16 cellular contexts compared by ENCODE assay signal in the genomic region with DNA sequence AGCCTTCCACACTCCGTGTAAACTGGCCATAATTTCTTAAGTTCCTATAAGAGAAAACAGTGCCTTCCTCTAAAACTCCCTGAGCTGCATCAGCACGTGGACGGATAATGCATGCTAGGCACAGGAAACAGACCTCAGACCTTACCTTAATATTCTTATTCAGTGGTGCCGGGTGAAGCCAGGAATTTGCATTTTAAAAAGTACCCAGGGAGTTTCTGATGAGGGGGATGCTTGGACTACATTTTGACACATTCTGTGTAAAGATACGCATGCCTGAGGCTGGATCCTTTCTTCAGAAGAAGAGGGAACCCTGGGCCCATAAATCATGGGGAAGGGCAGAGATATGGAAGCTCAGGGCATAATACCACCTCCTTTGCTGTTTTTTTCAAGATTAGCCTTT.
DNase-seq lines count a peak whose midpoint lies in the region; ATAC-seq, FAIRE-seq and TF ChIP-seq lines count a peak whose summit lies in the region.
"Had no signal": no experiment of that assay in that cellular context is flagged by ENCODE, and none has a peak within 500 bp of the region (broad histone marks: within the 10 kb centered on the region; RNA-seq: fewer than 3 reads in every experiment).

No MANE protein-coding gene starts in this region.

- intact Hi-C loops in naive thymus-derived CD4-positive, alpha-beta T cell (cut with micrococcal nuclease) = no loop called here

- no peak overlapping the region for H3K27ac ChIP-seq in naive thymus-derived CD4-positive, alpha-beta T cell (ENCODE audit: low read depth, low read length)
- H3K27ac ChIP-seq: Peyer's patch had no signal

- peaks cover 38% of the 10 kb centered on the region for H3K4me1 Mint-ChIP-seq in brain
- peaks cover 0 to 1% (median 0%) of the 10 kb centered on the region in 7 donors for H3K4me1 Mint-ChIP-seq in naive thymus-derived CD4-positive, alpha-beta T cell
- no peaks in the 10 kb centered on the region for H3K4me1 Mint-ChIP-seq in activated T-cell treated with anti-CD3 and anti-CD28 coated beads, Interleukin-2, amount 50 U/mL, for 4 hours (ENCODE audit: low read depth)

- no peaks in the 10 kb centered on the region for H3K36me3 ChIP-seq in naive thymus-derived CD4-positive, alpha-beta T cell (ENCODE audit: control insufficient read depth in 2 of 3, insufficient read depth in 3 of 3, low read length in 3 of 3)
- H3K36me3 ChIP-seq: Peyer's patch had no signal

- no peaks in the 10 kb centered on the region for H3K27me3 ChIP-seq in naive thymus-derived CD4-positive, alpha-beta T cell (ENCODE audit: control insufficient read depth in 2 of 2, insufficient read depth in 2 of 2, low read length in 2 of 2)
- H3K27me3 ChIP-seq: Peyer's patch had no signal

- FAIRE-seq in GM18507 (lab: Jason Lieb, UNC) = peak; percentile 66
- FAIRE-seq: kidney had no signal

- POLR2A ChIA-PET in naive thymus-derived CD4-positive, alpha-beta T cell (lab: Charles Lee) = no interaction called here

- H3K9me3 Mint-ChIP-seq in brain = peaks cover 0 to 8% (median 0%) of the 10 kb centered on the region in 5 experiments
- H3K9me3 Mint-ChIP-seq in naive thymus-derived CD4-positive, alpha-beta T cell = no peaks in the 10 kb centered on the region
- H3K9me3 Mint-ChIP-seq in activated T-cell treated with anti-CD3 and anti-CD28 coated beads, Interleukin-2, amount 50 U/mL, for 4 hours = no peaks in the 10 kb centered on the region
- H3K9me3 Mint-ChIP-seq: dendritic cell treated with granulocyte-macrophage colony-stimulating factor and Interleukin-4, amounts not matched to agents 40 ng/mL and 50 ng/mL, for 4 days had no signal

- no peaks in the 10 kb centered on the region for H3K36me3 Mint-ChIP-seq in brain
- no peaks in the 10 kb centered on the region for H3K36me3 Mint-ChIP-seq in naive thymus-derived CD4-positive, alpha-beta T cell
- H3K36me3 Mint-ChIP-seq in activated T-cell treated with anti-CD3 and anti-CD28 coated beads, Interleukin-2, amount 50 U/mL, for 4 hours (ENCODE audit: insufficient read depth) = no peaks in the 10 kb centered on the region

- CTCF ChIA-PET in naive thymus-derived CD4-positive, alpha-beta T cell (lab: Charles Lee) = no interaction called here

- peak overlapping the region in 3 of 5 experiments; percentile 14 to 70 (median 33) for H3K27ac Mint-ChIP-seq in brain
- no peak overlapping the region for H3K27ac Mint-ChIP-seq in naive thymus-derived CD4-positive, alpha-beta T cell
- H3K27ac Mint-ChIP-seq: dendritic cell treated with granulocyte-macrophage colony-stimulating factor and Interleukin-4, amounts not matched to agents 40 ng/mL and 50 ng/mL, for 4 days had no signal

- no peaks in the 10 kb centered on the region for H3K9me3 ChIP-seq in naive thymus-derived CD4-positive, alpha-beta T cell (ENCODE audit: control insufficient read depth in 2 of 3, low read length in 3 of 3)
- H3K9me3 ChIP-seq: Peyer's patch had no signal

- ATAC-seq in GM21367 (IDR thresholded peaks at IDR 0.05; ENCODE audit: unreplicated experiment) (peak; percentile 69), HG02938 (IDR thresholded peaks at IDR 0.05; ENCODE audit: unreplicated experiment) (peak; percentile 69), HG03439 (IDR thresholded peaks at IDR 0.05; ENCODE audit: unreplicated experiment) (no peak)
- no peak for ATAC-seq in naive thymus-derived CD4-positive, alpha-beta T cell
- ATAC-seq in activated T-cell treated with anti-CD3 and anti-CD28 coated beads, Interleukin-2, amount 50 U/mL, for 4 hours = no peak

- no peak for DNase-seq in GM18507 (ENCODE audit: extremely low spot score, insufficient read length, low read depth)
- DNase-seq in naive thymus-derived CD4-positive, alpha-beta T cell = no peak
- DNase-seq in activated T-cell treated with anti-CD3 and anti-CD28 coated beads, Interleukin-2, amount 50 U/mL, for 4 hours = no peak
- DNase-seq in kidney tubule cell (ENCODE audit: low spot score) = no peak
- DNase-seq: activated gamma-delta T cell treated with Interleukin-2 at 50 U/mL for 16 hours, COR-L47, GDM1, glutamatergic neuron, kidney, NCI-H1436 treated with DMSO at 0.1 percent for 48 hours, Peyer's patch had no signal

- TF ChIP-seq CTCF in brain (conservative IDR thresholded peaks at IDR 0.05) = no peak

- no peaks in the 10 kb centered on the region for H3K4me1 ChIP-seq in naive thymus-derived CD4-positive, alpha-beta T cell (ENCODE audit: control insufficient read depth in 2 of 2, insufficient read depth in 2 of 2, low read length in 2 of 2)
- H3K4me1 ChIP-seq: Peyer's patch had no signal

- H3K4me3 ChIP-seq in naive thymus-derived CD4-positive, alpha-beta T cell (ENCODE audit: low read length) = no peak overlapping the region
- H3K4me3 ChIP-seq: Peyer's patch had no signal

- H3K27me3 Mint-ChIP-seq in brain = no peaks in the 10 kb centered on the region
- peaks cover 0 to 4% (median 0%) of the 10 kb centered on the region in 5 donors for H3K27me3 Mint-ChIP-seq in naive thymus-derived CD4-positive, alpha-beta T cell
- no peaks in the 10 kb centered on the region for H3K27me3 Mint-ChIP-seq in activated T-cell treated with anti-CD3 and anti-CD28 coated beads, Interleukin-2, amount 50 U/mL, for 4 hours (ENCODE audit: low read depth)
- H3K27me3 Mint-ChIP-seq: dendritic cell treated with granulocyte-macrophage colony-stimulating factor and Interleukin-4, amounts not matched to agents 40 ng/mL and 50 ng/mL, for 4 days had no signal

- H3K4me3 Mint-ChIP-seq in brain = no peak overlapping the region
- H3K4me3 Mint-ChIP-seq in naive thymus-derived CD4-positive, alpha-beta T cell = no peak overlapping the region
- H3K4me3 Mint-ChIP-seq in activated T-cell treated with anti-CD3 and anti-CD28 coated beads, Interleukin-2, amount 50 U/mL, for 4 hours = no peak overlapping the region
- H3K4me3 Mint-ChIP-seq: dendritic cell treated with granulocyte-macrophage colony-stimulating factor and Interleukin-4, amounts not matched to agents 40 ng/mL and 50 ng/mL, for 4 days had no signal

Comparison
In these comparisons a context has a peak if more than half of its experiments do, and no peak if none do; other contexts are left out.
1. ATAC-seq: peak in GM21367 (single experiment) and HG02938 (single experiment); none in HG03439 (single experiment), naive thymus-derived CD4-positive, alpha-beta T cell (single experiment) and activated T-cell treated with anti-CD3 and anti-CD28 coated beads, Interleukin-2, amount 50 U/mL, for 4 hours (0 of 2).
2. H3K27ac Mint-ChIP-seq: peak in brain (3 of 5); none in naive thymus-derived CD4-positive, alpha-beta T cell (0 of 9).